Comparison of ENCODE assay signal across 8 cellular contexts in genomic region chr10:101816913-101817541, GRCh38. TPM values are rescaled to one million over a fixed set of nuclear protein-coding genes. Genes with fewer than 3 reads are reported as not detected.
DNase-seq lines count a peak whose midpoint lies in the region; ATAC-seq, FAIRE-seq and TF ChIP-seq lines count a peak whose summit lies in the region.

No MANE protein-coding gene starts in this region.

- TSS peak; percentile 50 for BruUV-seq in Panc1 (replicated peaks; lab: Mats Ljungman, UMichigan)

- H3K4me3 ChIP-seq in GM12864 (ENCODE audit: low read depth, low read length): peak overlapping the region; percentile 98
- H3K4me3 ChIP-seq in Panc1 (ENCODE audit: low read depth in 2 of 2, low read length in 2 of 2): peak overlapping the region; percentile 84 to 98
- peak overlapping the region; percentile 85 to 90 for H3K4me3 ChIP-seq in esophagus (ENCODE audit: low read depth in 1 of 2, low read length in 2 of 2)
- H3K4me3 ChIP-seq in prostate gland: peak overlapping the region; percentile 99 to 100

- CTCF ChIA-PET in Panc1 (lab: Charles Lee): interaction anchor here (0.6 kb wide), 1 partner anchor 14 kb away, joined by 5 read pairs; no protein-coding TSS in a partner anchor

- H3K4me1 ChIP-seq in Panc1 (ENCODE audit: control insufficient read depth, insufficient read depth, low read length): peaks cover 15% of the 10 kb centered on the region
- no peaks in the 10 kb centered on the region for H3K4me1 ChIP-seq in esophagus (ENCODE audit: control insufficient read depth in 2 of 2, insufficient read depth in 2 of 2, low read length in 1 of 2)
- peaks cover 5% of the 10 kb centered on the region for H3K4me1 ChIP-seq in prostate gland (replicated peaks)

- H3K27ac ChIP-seq in Panc1 (ENCODE audit: low read length) (peak overlapping the region; percentile 88), esophagus (ENCODE audit: low read depth in 2 of 2, low read length in 1 of 2) (peak overlapping the region; percentile 95 to 96), prostate gland (peak overlapping the region; percentile 96 to 97)

- POLR2A ChIA-PET in Panc1 (lab: Charles Lee): interaction anchor here (0.7 kb wide), 1 partner anchor 726 kb away, joined by 11 read pairs; no protein-coding TSS in a partner anchor

- no peak for TF ChIP-seq POLR2A in prostate gland (IDR thresholded peaks at IDR 0.05)

- no peak for FAIRE-seq in HTR-8/SVneo (lab: Jason Lieb, UNC)

- DNase-seq in GM12864 (ENCODE audit: low read depth): no peak
- DNase-seq in Panc1 (ENCODE audit: low read depth, low spot score): no peak
- no peak for DNase-seq in prostate gland (ENCODE audit: low spot score)
- DNase-seq in HTR-8/SVneo (ENCODE audit: insufficient read length, low spot score): no peak
- no peak for DNase-seq in anterior cingulate cortex (lab: John Stamatoyannopoulos, UW)
- no peak for DNase-seq in activated CD4-positive, alpha-beta T cell treated with anti-CD3 and anti-CD28 coated beads, Interleukin-2, amount 50 U/mL, for 1 hour

- intact Hi-C loops in Panc1 (cut with micrococcal nuclease; ENCODE audit: unreplicated experiment) (no loop called here), prostate gland (cut with DNase I) (loop anchor here (5.0 kb wide), 2 partner anchors 35 to 335 kb away; partner anchors contain the start of genes NOLC1 and NPM3)

- ATAC-seq in Panc1: no peak
- ATAC-seq in HG03565 (IDR thresholded peaks at IDR 0.05; ENCODE audit: unreplicated experiment): no peak

- no peaks in the 10 kb centered on the region for H3K9me3 ChIP-seq in Panc1 (ENCODE audit: control insufficient read depth, insufficient read depth, low read depth, low read length)
- H3K9me3 ChIP-seq in esophagus (ENCODE audit: control insufficient read depth in 2 of 2, insufficient read depth in 1 of 2, low read depth in 1 of 2, low read length in 1 of 2): no peaks in the 10 kb centered on the region
- H3K9me3 ChIP-seq in prostate gland: no peaks in the 10 kb centered on the region

- H3K27me3 ChIP-seq in Panc1 (ENCODE audit: control insufficient read depth, insufficient read depth, low read length): no peaks in the 10 kb centered on the region
- H3K27me3 ChIP-seq in esophagus (ENCODE audit: control insufficient read depth in 1 of 2, insufficient read depth in 2 of 2, low read length in 2 of 2): no peaks in the 10 kb centered on the region
- no peaks in the 10 kb centered on the region for H3K27me3 ChIP-seq in prostate gland (replicated peaks; ENCODE audit: insufficient read depth)

- 0% methylated on average over 17 of the region's 17 CpGs for WGBS in esophagus, 2 donors
- under 1% methylated on average over 17 of the region's 17 CpGs for WGBS in prostate gland

- H3K36me3 ChIP-seq in Panc1 (ENCODE audit: control insufficient read depth, insufficient read depth, low read length) (peaks cover 26% of the 10 kb centered on the region), esophagus (ENCODE audit: control insufficient read depth in 2 of 2, insufficient read depth in 2 of 2, low read length in 1 of 2) (peaks cover 2 to 4% of the 10 kb centered on the region in 2 donors), prostate gland (no peaks in the 10 kb centered on the region)

- TF ChIP-seq CTCF in GM12864 (IDR thresholded peaks at IDR 0.05; ENCODE audit: low read depth, low read length, missing control alignments) (no peak), Panc1 (IDR thresholded peaks at IDR 0.05) (no peak), prostate gland (IDR thresholded peaks at IDR 0.05) (no peak)

- in situ Hi-C loops in Panc1 (cut with HindIII; ENCODE audit: low pct_unique_long_range_greater_than_20kb, low sequenced_read_pairs): no loop called here

RNA-seq across cellular contexts. Expression of gene OGA, which starts 1.2 kb away (rescaled TPM):
- total RNA-seq in Panc1 (2021; ENCODE audit: unreplicated experiment): 117 TPM
- polyA plus RNA-seq in Panc1 (2012; ENCODE audit: insufficient read length): 49.3 TPM
- polyA plus RNA-seq in esophagus: 10 to 100 TPM; 40.0 to 47.1 TPM
- total RNA-seq in prostate gland: 100 to 1,000 TPM in 1 of 2 donors, 10 to 100 TPM in 1; 82.5 to 143 TPM

RNA-seq across cellular contexts. Expression of gene KCNIP2, which starts 26.6 kb away (rescaled TPM):
- total RNA-seq in Panc1 (2021; ENCODE audit: unreplicated experiment) (4.3 TPM), prostate gland (1 to 10 TPM; 2.6 to 3.0 TPM)
- 2.7 TPM for polyA plus RNA-seq in Panc1 (2012; ENCODE audit: insufficient read length)
- 1 to 10 TPM in 1 of 2 donors, under 1 TPM in 1; 0.67 to 1.6 TPM for polyA plus RNA-seq in esophagus

RNA-seq across cellular contexts. Expression of gene NPM3, which starts 33.8 kb away (rescaled TPM):
- 109 TPM for total RNA-seq in Panc1 (2021; ENCODE audit: unreplicated experiment)
- polyA plus RNA-seq in Panc1 (2012; ENCODE audit: insufficient read length): 178 TPM
- polyA plus RNA-seq in esophagus: 10 to 100 TPM; 13.3 to 39.2 TPM
- total RNA-seq in prostate gland: 10 to 100 TPM; 43.7 to 47.4 TPM

RNA-seq across cellular contexts. Expression of gene FGF8, which starts 41.1 kb away (rescaled TPM):
- total RNA-seq in Panc1 (2021; ENCODE audit: unreplicated experiment) (0.39 TPM), prostate gland (1 to 10 TPM in 1 of 2 donors, not detected in 1; 1.2 TPM)
- 0.48 TPM for polyA plus RNA-seq in Panc1 (2012; ENCODE audit: insufficient read length)
- not detected for polyA plus RNA-seq in esophagus
